Comparison of ENCODE assay signal across 13 cellular contexts in genomic region chr6:159203304-159204005, GRCh38. TPM values are rescaled to one million over a fixed set of nuclear protein-coding genes. Genes with fewer than 3 reads are reported as not detected.
DNase-seq lines count a peak whose midpoint lies in the region; ATAC-seq and TF ChIP-seq lines count a peak whose summit lies in the region.
"Had no signal": no experiment of that assay in that cellular context is flagged by ENCODE, and none has a peak within 500 bp of the region (broad histone marks: within the 10 kb centered on the region; RNA-seq: fewer than 3 reads in every experiment).

No MANE protein-coding gene starts in this region.

- H4K8ac ChIP-seq in IMR-90 (ENCODE audit: low read depth in 2 of 2, low read length in 2 of 2): no peak overlapping the region

- no peaks in the 10 kb centered on the region for H3K36me3 ChIP-seq in IMR-90 (ENCODE audit: control insufficient read depth, insufficient read depth, low read length)
- H3K36me3 ChIP-seq in mucosa of descending colon (ENCODE audit: low read depth): no peaks in the 10 kb centered on the region
- H3K36me3 ChIP-seq in SJCRH30: no peaks in the 10 kb centered on the region
- no peaks in the 10 kb centered on the region for H3K36me3 ChIP-seq in endodermal cell (ENCODE audit: control insufficient read depth, insufficient read depth, low read length)

- H4K5ac ChIP-seq in IMR-90 (ENCODE audit: low read depth, low read length): no peak overlapping the region

- peaks cover 27% of the 10 kb centered on the region for H3K4me1 Mint-ChIP-seq in chondrocyte (ENCODE audit: low read depth)
- peaks cover 4% of the 10 kb centered on the region for H3K4me1 Mint-ChIP-seq in endodermal cell

- H3K9me3 ChIP-seq in IMR-90 (ENCODE audit: control insufficient read depth, insufficient read depth, low read length) (no peaks in the 10 kb centered on the region), mucosa of descending colon (no peaks in the 10 kb centered on the region), SJCRH30 (replicated peaks) (no peaks in the 10 kb centered on the region), endodermal cell (ENCODE audit: control insufficient read depth, low read length) (no peaks in the 10 kb centered on the region)

- H3K9me3 Mint-ChIP-seq in chondrocyte (ENCODE audit: low read depth) (no peaks in the 10 kb centered on the region), endodermal cell (no peaks in the 10 kb centered on the region)

- TF ChIP-seq CTCF in IMR-90 (conservative IDR thresholded peaks at IDR 0.05; ENCODE audit: low read depth, low read length) (no peak), chondrocyte (IDR thresholded peaks at IDR 0.05) (no peak), mucosa of descending colon (IDR thresholded peaks at IDR 0.05) (no peak), endodermal cell (conservative IDR thresholded peaks at IDR 0.05) (no peak)

- H2AFZ ChIP-seq in IMR-90 (replicated peaks; ENCODE audit: low read length, poor library complexity): peak overlapping the region; percentile 45

- H2AK9ac ChIP-seq in IMR-90 (replicated peaks; ENCODE audit: low read depth, low read length, poor library complexity): no peak overlapping the region

- H2BK15ac ChIP-seq in IMR-90 (ENCODE audit: low read depth, low read length): no peak overlapping the region

- H3K4me3 Mint-ChIP-seq in chondrocyte (ENCODE audit: unreplicated experiment) (peak overlapping the region; percentile 10), endodermal cell (no peak overlapping the region)
- H3K4me3 Mint-ChIP-seq: CD14-positive monocyte had no signal

- H4K91ac ChIP-seq in IMR-90 (ENCODE audit: insufficient read depth, low read depth, low read length): no peak overlapping the region

- peak overlapping the region; percentile 10; the same call in 1 of the 2 replicates for H3K4me2 ChIP-seq in IMR-90 (ENCODE audit: low read depth, low read length)

- H2BK120ac ChIP-seq in IMR-90 (ENCODE audit: low read depth, low read length): no peak overlapping the region

- ATAC-seq in IMR-90 (ENCODE audit: low read depth) (peak; percentile 91), mucosa of descending colon (peak; percentile 27)

- H3K79me1 ChIP-seq in IMR-90 (ENCODE audit: low read depth in 1 of 2, low read length in 2 of 2): no peaks in the 10 kb centered on the region

- intact Hi-C loops in IMR-90 (cut with micrococcal nuclease) (no loop called here), mucosa of descending colon (cut with DNase I, micrococcal nuclease) (no loop called here)

- H3K23ac ChIP-seq in IMR-90 (ENCODE audit: low read depth, low read length): no peak overlapping the region

- H3K9me1 ChIP-seq in IMR-90 (ENCODE audit: insufficient read depth, low read length): no peaks in the 10 kb centered on the region

- H3K4me3 ChIP-seq in IMR-90 (ENCODE audit: insufficient read depth, low read depth, low read length): no peak overlapping the region
- no peak overlapping the region for H3K4me3 ChIP-seq in mucosa of descending colon
- H3K4me3 ChIP-seq in SJCRH30: no peak overlapping the region
- no peak overlapping the region for H3K4me3 ChIP-seq in endodermal cell (ENCODE audit: low read length)

- no peak overlapping the region for H3K14ac ChIP-seq in IMR-90 (replicated peaks; ENCODE audit: low read depth, low read length)

- peaks cover 2% of the 10 kb centered on the region; the same call in 1 of the 2 replicates for H3K4me1 ChIP-seq in IMR-90 (ENCODE audit: control insufficient read depth, insufficient read depth, low read length)
- H3K4me1 ChIP-seq in mucosa of descending colon (ENCODE audit: low read depth): no peaks in the 10 kb centered on the region
- no peaks in the 10 kb centered on the region for H3K4me1 ChIP-seq in SJCRH30
- no peaks in the 10 kb centered on the region for H3K4me1 ChIP-seq in endodermal cell (ENCODE audit: control insufficient read depth, insufficient read depth, low read length)

- H3K18ac ChIP-seq in IMR-90 (ENCODE audit: low read depth, low read length): peak overlapping the region; percentile 77

- in situ Hi-C loops in IMR-90 (cut with MboI; ENCODE audit: low sequenced_read_pairs): no loop called here

- TF ChIP-seq POLR2A in IMR-90 (IDR thresholded peaks at IDR 0.05; ENCODE audit: low read depth, low read length): no peak

- no TSS peak for BruUV-seq in IMR-90 (replicated peaks; lab: Mats Ljungman, UMichigan)

- dilution Hi-C loops in IMR-90 (cut with HindIII; ENCODE audit: low sequenced_read_pairs, unreplicated experiment): no loop called here

- H2BK5ac ChIP-seq in IMR-90 (ENCODE audit: low read depth, low read length, poor library complexity, severe bottlenecking): peak overlapping the region; percentile 3

- H3K27ac ChIP-seq in IMR-90 (ENCODE audit: insufficient read depth, low read length) (peak overlapping the region; percentile 17; the same call in 1 of the 2 replicates), SJCRH30 (no peak overlapping the region), endodermal cell (ENCODE audit: low read depth, low read length) (no peak overlapping the region)
- H3K27ac ChIP-seq: VCaP had no signal

- H3K27me3 ChIP-seq in IMR-90 (ENCODE audit: control insufficient read depth, insufficient read depth, low read length): no peaks in the 10 kb centered on the region
- H3K27me3 ChIP-seq in SJCRH30: peaks cover 3% of the 10 kb centered on the region; the same call in 1 of the 2 replicates
- peaks cover 12% of the 10 kb centered on the region for H3K27me3 ChIP-seq in endodermal cell (ENCODE audit: control insufficient read depth, insufficient read depth, low read length, poor library complexity, severe bottlenecking)

- no CpG with 5 or more reads among the region's 9 CpGs for WGBS in IMR-90 (ENCODE audit: extremely low coverage in 2 of 2, insufficient read length in 1 of 2), 2 experiments
- WGBS in endodermal cell (ENCODE audit: insufficient coverage in 1 of 2, insufficient read length in 1 of 2), 2 experiments: 84 to 87% methylated on average over 8 to 9 of the region's 9 CpGs

- CTCF ChIA-PET in IMR-90 (lab: Yijun Ruan, JAX): interaction anchor here (1.4 kb wide), 1 partner anchor 14 kb away, joined by 6 read pairs; no protein-coding TSS in a partner anchor

- no peak for TF ChIP-seq RAD21 in IMR-90 (IDR thresholded peaks at IDR 0.05; ENCODE audit: low read length)

- DNase-seq in AG08395 (ENCODE audit: low spot score) (peak; percentile 95), IMR-90 (peak; percentile 89), chondrocyte (ENCODE audit: low spot score) (no peak), mucosa of descending colon (peak in 1 of 3 donors; percentile 4), DMS153 (lab: John Stamatoyannopoulos, UW) (no peak), SJCRH30 (no peak), NCI-H1105 treated with DMSO at 0.1 percent for 48 hours (lab: John Stamatoyannopoulos, UW) (no peak), endodermal cell (no peak)
- DNase-seq: activated T-cell treated with anti-CD3 and anti-CD28 coated beads for 4 hours, foreskin melanocyte, posterior cingulate gyrus had no signal

- H3K56ac ChIP-seq in IMR-90 (ENCODE audit: extremely low read depth, insufficient read depth, low read length): no peak overlapping the region

- H3K27ac Mint-ChIP-seq in chondrocyte (ENCODE audit: unreplicated experiment) (peak overlapping the region; percentile 95), endodermal cell (no peak overlapping the region)
- H3K27ac Mint-ChIP-seq: CD14-positive monocyte had no signal

- H2BK20ac ChIP-seq in IMR-90 (ENCODE audit: low read depth, low read length): no peak overlapping the region

- H4K20me1 ChIP-seq in IMR-90 (ENCODE audit: insufficient read depth, low read length): no peaks in the 10 kb centered on the region

- no peak overlapping the region for H2AK5ac ChIP-seq in IMR-90 (ENCODE audit: low read depth, low read length)

- no peaks in the 10 kb centered on the region for H3K27me3 Mint-ChIP-seq in chondrocyte (ENCODE audit: low read depth)
- peaks cover 16% of the 10 kb centered on the region for H3K27me3 Mint-ChIP-seq in endodermal cell (ENCODE audit: insufficient read depth)

- H3K36me3 Mint-ChIP-seq in chondrocyte (ENCODE audit: low read depth) (no peaks in the 10 kb centered on the region), endodermal cell (ENCODE audit: low read depth) (no peaks in the 10 kb centered on the region)
- H3K36me3 Mint-ChIP-seq: CD14-positive monocyte had no signal

- H3K9ac ChIP-seq in IMR-90 (ENCODE audit: low read depth, low read length) (no peak overlapping the region), endodermal cell (ENCODE audit: extremely low read depth, low read length, poor library complexity, severe bottlenecking) (no peak overlapping the region)

- no peak overlapping the region for H3K4ac ChIP-seq in IMR-90 (ENCODE audit: low read depth, low read length)

- POLR2A ChIA-PET in IMR-90 (lab: Charles Lee; ENCODE audit: unreplicated experiment): no interaction called here

TF ChIP-seq in IMR-90, 13 proteins besides CTCF, POLR2A, EP300 and RAD21:
- TF ChIP-seq CHD1 (IDR thresholded peaks at IDR 0.05; ENCODE audit: low read depth, low read length) (no peak), MXI1 (IDR thresholded peaks at IDR 0.05; ENCODE audit: borderline replicate concordance, low read depth, low read length) (peak; percentile 51; the same call in 1 of the 2 replicates), BHLHE40 (IDR thresholded peaks at IDR 0.05; ENCODE audit: low read depth, low read length) (peak; percentile 79), MAFK (IDR thresholded peaks at IDR 0.05; ENCODE audit: low read depth, low read length) (peak; percentile 6; the same call in 1 of the 2 replicates), MAZ (IDR thresholded peaks at IDR 0.05; ENCODE audit: borderline replicate concordance, low read depth, low read length) (no peak), RCOR1 (IDR thresholded peaks at IDR 0.05; ENCODE audit: insufficient replicate concordance, low read length) (peak; percentile 12), CEBPB (IDR thresholded peaks at IDR 0.05; ENCODE audit: low read depth, low read length) (peak; percentile 94)

RNA-seq across cellular contexts. Expression of gene FNDC1, which starts 34.3 kb away (rescaled TPM):
- total RNA-seq in IMR-90 (2012; rRNA removed) (not detected in 2 replicates), chondrocyte (10.5 to 13.8 TPM (median 12.8 TPM) in 3 replicates), mucosa of descending colon (1 to 10 TPM in 1 of 3 donors, under 1 TPM in 2; 0.64 to 6.6 (median 0.89) TPM), endodermal cell (under 1 TPM; 0.55 to 0.62 TPM)
- 0.03 and 0.04 TPM in 2 replicates for polyA plus RNA-seq in IMR-90 (2012; rRNA removed)
- polyA plus RNA-seq in IMR-90 (2012; cell fraction: cytosol; rRNA removed): 0.03 and 0.06 TPM in 2 replicates
- 0.05 TPM in 2 replicates for polyA plus RNA-seq in IMR-90 (2012; cell fraction: nucleus; rRNA removed; ENCODE audit: low replicate concordance)
- not detected in 2 replicates for total RNA-seq in SJCRH30 (2014; rRNA removed; shearing (Covaris generic))
- 0.14 TPM for polyA plus RNA-seq in endodermal cell (2013, experiment 1 of 2)
- 0.17 TPM for polyA plus RNA-seq in endodermal cell (2013, experiment 2 of 2)
- polyA plus RNA-seq: CD14-positive monocyte had no signal

Comparison
In these comparisons a context has a peak if more than half of its experiments do, and no peak if none do; other contexts are left out.
1. DNase-seq: peak in AG08395 (single experiment) and IMR-90 (single experiment); none in chondrocyte (single experiment), DMS153 (single experiment), SJCRH30 (0 of 2), NCI-H1105 treated with DMSO at 0.1 percent for 48 hours (single experiment) and endodermal cell (single experiment).